Comparison of ENCODE assay signal across 28 cellular contexts in genomic region chr3:111498022-111498421, GRCh38. TPM values are rescaled to one million over a fixed set of nuclear protein-coding genes. Genes with fewer than 3 reads are reported as not detected.
"Had no signal": no experiment of that assay in that cellular context is flagged by ENCODE, and none has a peak within 500 bp of the region (broad histone marks: within the 10 kb centered on the region; RNA-seq: fewer than 3 reads in every experiment).

No MANE protein-coding gene starts in this region.

- H3K9me3 ChIP-seq: Peyer's patch, SK-N-SH had no signal

- H3K27ac ChIP-seq: brain microvascular endothelial cell, cardiac muscle cell, Peyer's patch, RWPE1, SJCRH30 had no signal

- H3K4me3 ChIP-seq: cardiac muscle cell, K562, Peyer's patch, SJCRH30 had no signal

- ATAC-seq: activated T-helper 17 cell treated with anti-CD3 and anti-CD28 coated beads, Interleukin-2, amount 50 U/mL, for 72 hours; K562 had no signal

- H3K9ac ChIP-seq: SK-N-SH had no signal

- H3K9me2 ChIP-seq: SK-N-SH had no signal

- H3K4me1 Mint-ChIP-seq: activated CD4-positive, alpha-beta memory T cell treated with anti-CD3 and anti-CD28 coated beads, Interleukin-2, amount 10 ng/mL, durations not matched to agents 7 days and 5 days; activated naive CD8-positive, alpha-beta T cell treated with anti-CD3 and anti-CD28 coated beads for 36 hours; activated T-helper 17 cell treated with anti-CD3 and anti-CD28 coated beads, Interleukin-2, amount 50 U/mL, for 72 hours had no signal

- DNase-seq: activated CD4-positive, alpha-beta memory T cell treated with anti-CD3 and anti-CD28 coated beads, Interleukin-2, amount 10 ng/mL, durations not matched to agents 7 days and 5 days; activated CD4-positive, alpha-beta T cell treated with anti-CD3 and anti-CD28 coated beads, Interleukin-2, amount 50 U/mL, for 1 hour; activated CD4-positive, CD25-positive, alpha-beta regulatory T cell; activated gamma-delta T cell; activated naive CD4-positive, alpha-beta T cell treated with anti-CD3 and anti-CD28 coated beads for 36 hours; activated naive CD8-positive, alpha-beta T cell treated with anti-CD3 and anti-CD28 coated beads for 36 hours; activated T-cell treated with anti-CD3 and anti-CD28 coated beads for 4 hours; activated T-cell treated with anti-CD3 and anti-CD28 coated beads, Interleukin-2, amount 50 U/mL, for 48 hours; brain microvascular endothelial cell; cerebellar nuclear complex; Karpas-422; NCI-H1105 treated with DMSO at 0.1 percent for 48 hours; NCI-H1436 treated with DMSO at 0.1 percent for 48 hours; NCI-H2171 treated with DMSO at 0.1 percent for 48 hours; NCI-H226; NCI-H526; NK-92 treated with Interleukin-12 subunit alpha and Interleukin-12 subunit beta, amount 100 ng/mL, for 24 hours; OCI-M1; Peyer's patch; Right ventricle myocardium superior; SJCRH30; SK-N-SH; T-helper 1 cell had no signal

- H3K27me3 Mint-ChIP-seq: activated CD4-positive, alpha-beta memory T cell treated with anti-CD3 and anti-CD28 coated beads, Interleukin-2, amount 10 ng/mL, durations not matched to agents 7 days and 5 days; activated naive CD8-positive, alpha-beta T cell treated with anti-CD3 and anti-CD28 coated beads for 36 hours; activated T-helper 17 cell treated with anti-CD3 and anti-CD28 coated beads, Interleukin-2, amount 50 U/mL, for 72 hours had no signal

- H3K4me3 Mint-ChIP-seq: activated CD4-positive, alpha-beta memory T cell treated with anti-CD3 and anti-CD28 coated beads, Interleukin-2, amount 10 ng/mL, durations not matched to agents 7 days and 5 days; activated naive CD4-positive, alpha-beta T cell treated with anti-CD3 and anti-CD28 coated beads for 36 hours; activated naive CD8-positive, alpha-beta T cell treated with anti-CD3 and anti-CD28 coated beads for 36 hours; activated T-helper 17 cell treated with anti-CD3 and anti-CD28 coated beads, Interleukin-2, amount 50 U/mL, for 72 hours had no signal

- H3K9me3 Mint-ChIP-seq: activated CD4-positive, alpha-beta memory T cell treated with anti-CD3 and anti-CD28 coated beads, Interleukin-2, amount 10 ng/mL, durations not matched to agents 7 days and 5 days; activated T-helper 17 cell treated with anti-CD3 and anti-CD28 coated beads, Interleukin-2, amount 50 U/mL, for 72 hours had no signal

- H3K36me3 Mint-ChIP-seq: activated naive CD8-positive, alpha-beta T cell treated with anti-CD3 and anti-CD28 coated beads for 36 hours had no signal

- H3K4me2 ChIP-seq: SK-N-SH had no signal

- H3K4me1 ChIP-seq: Peyer's patch, SJCRH30 had no signal

- H3K27ac Mint-ChIP-seq: activated CD4-positive, alpha-beta memory T cell treated with anti-CD3 and anti-CD28 coated beads, Interleukin-2, amount 10 ng/mL, durations not matched to agents 7 days and 5 days; activated naive CD4-positive, alpha-beta T cell treated with anti-CD3 and anti-CD28 coated beads for 36 hours; activated naive CD8-positive, alpha-beta T cell treated with anti-CD3 and anti-CD28 coated beads for 36 hours; activated T-helper 17 cell treated with anti-CD3 and anti-CD28 coated beads, Interleukin-2, amount 50 U/mL, for 72 hours had no signal

- H3K27me3 ChIP-seq: brain microvascular endothelial cell, cardiac muscle cell, Peyer's patch, SJCRH30 had no signal

- H3K36me3 ChIP-seq: brain microvascular endothelial cell, cardiac muscle cell, Peyer's patch, SJCRH30 had no signal

RNA-seq across cellular contexts. Expression of gene CD96, which starts 44.0 kb away (rescaled TPM):
- total RNA-seq: cardiac muscle cell, NCI-H460 had no signal
- polyA plus RNA-seq: cardiac muscle cell had no signal
